Comparison of ENCODE assay signal across 8 cellular contexts in the genomic region with DNA sequence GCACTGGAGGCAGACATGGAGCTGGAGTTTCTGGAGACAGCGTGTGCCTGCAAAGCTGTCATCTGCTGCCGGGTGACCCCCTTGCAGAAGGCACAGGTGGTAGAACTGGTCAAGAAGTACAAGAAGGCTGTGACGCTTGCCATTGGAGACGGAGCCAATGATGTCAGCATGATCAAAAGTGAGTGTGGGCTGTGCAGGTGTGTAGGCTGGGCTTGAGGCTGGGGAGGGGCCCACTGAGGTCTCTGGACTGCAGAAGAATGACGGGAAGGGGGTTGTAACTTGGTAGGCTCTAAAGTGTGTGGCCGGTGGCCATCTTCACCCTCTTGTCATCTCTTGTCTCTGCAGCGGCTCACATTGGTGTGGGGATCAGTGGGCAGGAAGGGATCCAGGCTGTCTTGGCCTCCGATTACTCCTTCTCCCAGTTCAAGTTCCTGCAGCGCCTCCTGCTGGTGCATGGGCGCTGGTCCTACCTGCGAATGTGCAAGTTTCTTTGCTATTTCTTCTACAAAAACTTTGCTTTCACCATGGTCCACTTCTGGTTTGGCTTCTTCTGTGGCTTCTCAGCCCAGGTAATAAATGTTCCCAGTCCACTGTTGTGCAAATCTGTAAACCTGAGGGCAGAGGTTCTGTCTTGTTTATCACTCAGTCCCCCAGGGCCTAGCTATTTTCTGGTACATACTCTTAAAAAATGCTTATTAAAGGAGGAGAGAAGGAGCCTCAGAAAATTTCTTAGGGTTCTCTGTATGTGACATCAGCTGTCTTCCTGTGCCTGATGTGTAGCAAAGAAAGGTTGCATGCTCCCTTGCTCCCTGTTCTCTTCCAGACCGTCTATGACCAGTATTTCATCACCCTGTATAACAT. TPM values are rescaled to one million over a fixed set of nuclear protein-coding genes. Genes with fewer than 3 reads are reported as not detected.
A peak's percentile ranks its signal among the peaks of the same experiment; 100 is the strongest.
DNase-seq lines count a peak whose midpoint lies in the region; ATAC-seq, FAIRE-seq and TF ChIP-seq lines count a peak whose summit lies in the region.

No MANE protein-coding gene starts in this region.

- DNase-seq in GM12891 (ENCODE audit: insufficient read length, low spot score) (no peak), SHP77 (lab: John Stamatoyannopoulos, UW) (peak; percentile 9 to 19), right cardiac atrium (peak; percentile 62 to 79 (median 63)), frontal cortex (ENCODE audit: low spot score in 2 of 2) (no peak), epidermal melanocyte (ENCODE audit: insufficient read length, low spot score) (no peak)
- peak; percentile 80 for DNase-seq in activated naive CD4-positive, alpha-beta T cell treated with Interleukin-2 at 50 U/mL for 16 hours
- DNase-seq in stimulated activated CD4-positive, alpha-beta T cell treated with anti-CD3 and anti-CD28 coated beads, TNF-alpha, amount 100 ng/mL, for 48 hours (ENCODE audit: low read depth in 3 of 3) = peak in 2 of 3 donors; percentile 62 to 63

- 78% methylated on average over 12 of the region's 12 CpGs for WGBS in right cardiac atrium

- H3K27me3 ChIP-seq in right cardiac atrium (ENCODE audit: control insufficient read depth, insufficient read depth) = no peaks in the 10 kb centered on the region

- H3K4me1 ChIP-seq in right cardiac atrium (ENCODE audit: control insufficient read depth, insufficient read depth, low read length) = no peaks in the 10 kb centered on the region

- no peak overlapping the region for H3K4me3 ChIP-seq in right cardiac atrium (ENCODE audit: low read length)

- TF ChIP-seq POLR2A in GM12891 (IDR thresholded peaks at IDR 0.05; ENCODE audit: low read depth, low read length) = no peak

- no peaks in the 10 kb centered on the region for H3K9me3 ChIP-seq in right cardiac atrium (ENCODE audit: control insufficient read depth, low read length)

- intact Hi-C loops in right cardiac atrium (cut with DNase I) = no loop called here

- ATAC-seq in right cardiac atrium (no peak), HG03460 (IDR thresholded peaks at IDR 0.05; ENCODE audit: unreplicated experiment) (no peak)

- H3K27ac ChIP-seq in right cardiac atrium (ENCODE audit: low read length) = no peak overlapping the region

- peak; percentile 69 for FAIRE-seq in GM12891 (lab: Jason Lieb, UNC)
- no peak for FAIRE-seq in frontal cortex (lab: Jason Lieb, UNC)

TF ChIP-seq in GM12891, 5 proteins besides CTCF, POLR2A, EP300 and RAD21:
- TF ChIP-seq PAX5 (IDR thresholded peaks at IDR 0.05; ENCODE audit: insufficient read depth, low read length, severe bottlenecking) (no peak), TAF1 (IDR thresholded peaks at IDR 0.05; ENCODE audit: low read depth, low read length) (no peak), SPI1 (IDR thresholded peaks at IDR 0.05; ENCODE audit: low read depth, low read length) (no peak), POU2F2 (IDR thresholded peaks at IDR 0.05; ENCODE audit: low read depth, low read length) (no peak), POLR2AphosphoS5 (IDR thresholded peaks at IDR 0.05; ENCODE audit: low read depth, low read length) (no peak)

RNA-seq across cellular contexts. Expression of gene ATP8B2, which starts 19.9 kb away (rescaled TPM):
- 4.4 TPM for polyA plus RNA-seq in GM12891 (2012; ENCODE audit: low read depth, missing spikeins)
- total RNA-seq in right cardiac atrium (10 to 100 TPM; 25.1 to 33.1 (median 27.3) TPM), frontal cortex (25.3 TPM)
- 15.9 TPM for polyA plus RNA-seq in right cardiac atrium

RNA-seq across cellular contexts. Expression of gene AQP10, which starts 24.3 kb away (rescaled TPM):
- not detected for polyA plus RNA-seq in GM12891 (2012; ENCODE audit: low read depth, missing spikeins)
- total RNA-seq in right cardiac atrium (under 1 TPM in 3 of 4 donors, not detected in 1; 0.12 to 0.37 (median 0.19) TPM), frontal cortex (not detected)
- 0.23 TPM for polyA plus RNA-seq in right cardiac atrium

RNA-seq across cellular contexts. Expression of gene IL6R, which starts 59.9 kb away (rescaled TPM):
- 4.9 TPM for polyA plus RNA-seq in GM12891 (2012; ENCODE audit: low read depth, missing spikeins)
- 10 to 100 TPM in 3 of 4 donors, 1 to 10 TPM in 1; 8.9 to 13.2 (median 12.1) TPM for total RNA-seq in right cardiac atrium
- polyA plus RNA-seq in right cardiac atrium = 5.7 TPM
- 3.3 TPM for total RNA-seq in frontal cortex

Comparison
In these comparisons a context has a peak if more than half of its experiments do, and no peak if none do; other contexts are left out.
1. DNase-seq: peak in SHP77 (2 of 2), activated naive CD4-positive, alpha-beta T cell treated with Interleukin-2 at 50 U/mL for 16 hours (single experiment), right cardiac atrium (3 of 3) and stimulated activated CD4-positive, alpha-beta T cell treated with anti-CD3 and anti-CD28 coated beads, TNF-alpha, amount 100 ng/mL, for 48 hours (2 of 3); none in GM12891 (single experiment), frontal cortex (0 of 2) and epidermal melanocyte (single experiment).